ENCODE assay signal across 7 cellular contexts in the genomic region with DNA sequence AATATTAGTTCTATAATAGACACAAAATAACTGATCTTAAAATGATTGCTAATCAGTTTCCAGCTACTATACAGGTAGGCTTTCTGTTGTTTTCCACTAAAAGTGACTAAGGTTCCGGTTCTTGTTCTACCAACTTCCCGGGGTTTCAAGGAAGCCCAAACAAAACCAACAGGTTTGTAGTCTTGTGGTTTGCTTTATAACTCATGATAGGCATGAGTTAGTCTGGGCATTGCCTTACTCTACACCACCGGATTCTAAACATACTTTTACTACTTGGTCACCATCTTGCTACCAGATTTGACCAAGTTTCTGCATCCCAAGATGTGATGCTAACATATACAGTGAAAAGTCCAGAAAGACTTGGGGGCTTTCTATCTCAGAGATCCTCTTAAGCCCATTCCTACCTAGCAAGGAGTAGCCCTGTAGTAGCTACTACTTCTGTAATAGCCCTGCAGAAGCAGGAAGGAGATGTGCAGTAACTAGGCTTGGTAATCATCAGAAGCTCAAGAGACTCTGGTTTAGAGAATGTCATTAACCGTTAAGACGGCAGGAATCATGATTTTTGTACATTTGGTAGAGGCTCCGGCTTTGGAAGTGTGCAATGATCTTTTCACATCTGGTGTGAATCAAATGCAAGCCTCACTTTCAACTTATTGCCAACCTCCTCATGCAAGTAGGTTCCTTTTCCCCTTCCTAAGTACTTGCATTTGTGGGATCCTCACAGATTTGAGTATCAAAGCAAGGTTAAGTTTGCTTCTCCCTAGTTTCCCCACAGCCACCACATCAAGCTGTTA. TPM values are rescaled to one million over a fixed set of nuclear protein-coding genes. Genes with fewer than 3 reads are reported as not detected.
DNase-seq lines count a peak whose midpoint lies in the region; TF ChIP-seq lines count a peak whose summit lies in the region.

No MANE protein-coding gene starts in this region.

- H3K4me1 ChIP-seq in HEK293 (ENCODE audit: control insufficient read depth, insufficient read depth, low read length): peaks cover 9% of the 10 kb centered on the region; the same call in 1 of the 2 replicates
- peaks cover 5% of the 10 kb centered on the region for H3K4me1 ChIP-seq in hepatocyte (ENCODE audit: insufficient read depth)
- peaks cover 16% of the 10 kb centered on the region for H3K4me1 ChIP-seq in smooth muscle cell (ENCODE audit: low read depth)

- no peak for DNase-seq in activated CD4-positive, alpha-beta memory T cell treated with anti-CD3 and anti-CD28 coated beads for 36 hours
- no peak for DNase-seq in hepatocyte (ENCODE audit: low spot score)
- DNase-seq in smooth muscle cell (lab: John Stamatoyannopoulos, UW; ENCODE audit: unreplicated experiment): no peak
- no peak for DNase-seq in RKO (ENCODE audit: low spot score)
- DNase-seq in epidermal melanocyte (ENCODE audit: insufficient read length, low spot score): no peak
- no peak for DNase-seq in NCI-H748 (lab: John Stamatoyannopoulos, UW; ENCODE audit: unreplicated experiment)

- CTCF ChIA-PET in HEK293 (lab: Yijun Ruan, JAX): interaction anchor here (0.6 to 1.2 kb wide), 8 partner anchors 12 to 535 kb away, joined by 3 to 4 read pairs (median 3); no protein-coding TSS in a partner anchor
- CTCF ChIA-PET in activated CD4-positive, alpha-beta memory T cell treated with anti-CD3 and anti-CD28 coated beads for 36 hours (lab: Charles Lee): interaction anchor here (1.0 to 5.4 kb wide), 9 partner anchors 9 to 205 kb away, joined by 3 to 47 read pairs (median 5); partner anchors contain the start of gene SLC35B1

- H3K79me2 ChIP-seq in hepatocyte: peaks cover 47% of the 10 kb centered on the region
- no peaks in the 10 kb centered on the region for H3K79me2 ChIP-seq in smooth muscle cell (ENCODE audit: low read depth)

- H3K36me3 ChIP-seq in HEK293 (ENCODE audit: control insufficient read depth in 2 of 2, insufficient read depth in 1 of 2, low read length in 2 of 2) (peaks cover 0 to 3% of the 10 kb centered on the region in 2 experiments; a peak in 1 of 3 replicates), hepatocyte (replicated peaks; ENCODE audit: insufficient read depth, low read depth) (no peaks in the 10 kb centered on the region), smooth muscle cell (ENCODE audit: low read depth) (no peaks in the 10 kb centered on the region)

- H4K20me1 ChIP-seq in hepatocyte (ENCODE audit: insufficient read depth, poor library complexity, severe bottlenecking): no peaks in the 10 kb centered on the region
- H4K20me1 ChIP-seq in smooth muscle cell (ENCODE audit: low read depth): peaks cover 4% of the 10 kb centered on the region

- intact Hi-C loops in activated CD4-positive, alpha-beta memory T cell treated with anti-CD3 and anti-CD28 coated beads for 36 hours (cut with micrococcal nuclease): loop anchor here (5.0 kb wide), 1 partner anchor 190 kb away; no protein-coding TSS in a partner anchor

- POLR2A ChIA-PET in HEK293 (lab: Yijun Ruan, JAX): interaction anchor here (0.6 to 3.5 kb wide), 7 partner anchors 9 to 1486 kb away, joined by 3 to 67 read pairs (median 27); partner anchors contain the start of gene SLC35B1
- POLR2A ChIA-PET in activated CD4-positive, alpha-beta memory T cell treated with anti-CD3 and anti-CD28 coated beads for 36 hours (lab: Charles Lee): interaction anchor here (3.3 to 6.7 kb wide), 3 partner anchors 12 to 54 kb away, joined by 20 to 69 read pairs (median 35); partner anchors contain the start of gene SLC35B1

- TF ChIP-seq CTCF in HEK293 (tag by site-specific recombination; IDR thresholded peaks at IDR 0.05) (no peak), hepatocyte (IDR thresholded peaks at IDR 0.05; ENCODE audit: poor library complexity) (no peak), smooth muscle cell (IDR thresholded peaks at IDR 0.05; ENCODE audit: borderline replicate concordance, insufficient read depth, poor library complexity, severe bottlenecking) (no peak)

- peak overlapping the region; percentile 93 for H3K4me2 ChIP-seq in hepatocyte
- H3K4me2 ChIP-seq in smooth muscle cell: peak overlapping the region; percentile 94

- H3K9me2 ChIP-seq in hepatocyte (replicated peaks; ENCODE audit: insufficient read depth): no peaks in the 10 kb centered on the region

- no peaks in the 10 kb centered on the region for H3K9me3 ChIP-seq in HEK293 (ENCODE audit: control insufficient read depth, insufficient read depth, low read depth, low read length)
- no peaks in the 10 kb centered on the region for H3K9me3 ChIP-seq in hepatocyte (ENCODE audit: low read depth)
- no peaks in the 10 kb centered on the region for H3K9me3 ChIP-seq in smooth muscle cell (replicated peaks; ENCODE audit: low read depth)

- no peak overlapping the region for H3K4me3 ChIP-seq in HEK293 (ENCODE audit: low read depth, low read length)
- no peak overlapping the region for H3K4me3 ChIP-seq in hepatocyte
- H3K4me3 ChIP-seq in smooth muscle cell: peak overlapping the region; percentile 83

- H3K4me3 Mint-ChIP-seq in activated CD4-positive, alpha-beta memory T cell treated with anti-CD3 and anti-CD28 coated beads for 36 hours: peak overlapping the region; percentile 90

- H3K9ac ChIP-seq in smooth muscle cell (ENCODE audit: low read depth): no peak overlapping the region

- no peaks in the 10 kb centered on the region for H3K27me3 Mint-ChIP-seq in activated CD4-positive, alpha-beta memory T cell treated with anti-CD3 and anti-CD28 coated beads for 36 hours

- H3K4me1 Mint-ChIP-seq in activated CD4-positive, alpha-beta memory T cell treated with anti-CD3 and anti-CD28 coated beads for 36 hours (ENCODE audit: low read depth): peaks cover 63% of the 10 kb centered on the region

- peak overlapping the region; percentile 81 for H3K27ac Mint-ChIP-seq in activated CD4-positive, alpha-beta memory T cell treated with anti-CD3 and anti-CD28 coated beads for 36 hours

- no peak overlapping the region for H3K27ac ChIP-seq in HEK293 (ENCODE audit: extremely low read depth, low read depth, low read length)
- H3K27ac ChIP-seq in hepatocyte: no peak overlapping the region
- no peak overlapping the region for H3K27ac ChIP-seq in smooth muscle cell (ENCODE audit: low read depth)

- WGBS in hepatocyte (ENCODE audit: low lambda C conversion rate, missing lambda C conversion rate): 84% methylated on average over 6 of the region's 6 CpGs
- WGBS in smooth muscle cell (ENCODE audit: low lambda C conversion rate): 85% methylated on average over 6 of the region's 6 CpGs

- H3K36me3 Mint-ChIP-seq in activated CD4-positive, alpha-beta memory T cell treated with anti-CD3 and anti-CD28 coated beads for 36 hours: peaks cover 2% of the 10 kb centered on the region

- H3K9me3 Mint-ChIP-seq in activated CD4-positive, alpha-beta memory T cell treated with anti-CD3 and anti-CD28 coated beads for 36 hours: no peaks in the 10 kb centered on the region

- H3F3A ChIP-seq in smooth muscle cell (ENCODE audit: low read depth): peaks cover 4% of the 10 kb centered on the region

- peaks cover 10% of the 10 kb centered on the region for H3K27me3 ChIP-seq in hepatocyte
- peaks cover 12% of the 10 kb centered on the region for H3K27me3 ChIP-seq in smooth muscle cell (ENCODE audit: low read depth)

- no peak overlapping the region for H2AFZ ChIP-seq in hepatocyte
- no peak overlapping the region for H2AFZ ChIP-seq in smooth muscle cell (ENCODE audit: low read depth)

TF ChIP-seq in HEK293, 187 proteins besides CTCF, POLR2A, EP300 and RAD21:
- TF ChIP-seq BCL11B (tag by site-specific recombination; IDR thresholded peaks at IDR 0.05; ENCODE audit: low read depth): no peak
- no peak for TF ChIP-seq ZBTB49 (tag by site-specific recombination; IDR thresholded peaks at IDR 0.05; ENCODE audit: low read depth)
- TF ChIP-seq ZNF223 (tag by site-specific recombination; IDR thresholded peaks at IDR 0.05): no peak
- TF ChIP-seq PRDM1 (tag by site-specific recombination; IDR thresholded peaks at IDR 0.05): 0 out of 2 replicates have a peak, but pooled peaks have one; percentile 8
TF ChIP-seq in HEK293: peak in this region for 1.

RNA-seq across cellular contexts. Expression of gene FAM117A, which starts 1.6 kb away (rescaled TPM):
- 10 to 100 TPM; 20.9 to 21.6 TPM for total RNA-seq in activated CD4-positive, alpha-beta memory T cell treated with anti-CD3 and anti-CD28 coated beads for 36 hours
- total RNA-seq in hepatocyte: 14.9 and 18.7 TPM in 2 replicates
- 27.9 and 29.1 TPM in 2 replicates for polyA plus RNA-seq in hepatocyte
- total RNA-seq in smooth muscle cell: 4.9 and 7.1 TPM in 2 replicates
- polyA plus RNA-seq in smooth muscle cell: 6.3 and 8.3 TPM in 2 replicates

RNA-seq across cellular contexts. Expression of gene KAT7, which starts 26.1 kb away (rescaled TPM):
- total RNA-seq in activated CD4-positive, alpha-beta memory T cell treated with anti-CD3 and anti-CD28 coated beads for 36 hours: 10 to 100 TPM; 60.5 to 65.8 TPM
- total RNA-seq in hepatocyte (23.2 and 30.1 TPM in 2 replicates), smooth muscle cell (22.7 and 32.0 TPM in 2 replicates)
- polyA plus RNA-seq in hepatocyte (20.8 and 21.4 TPM in 2 replicates), smooth muscle cell (17.2 and 21.7 TPM in 2 replicates)

RNA-seq across cellular contexts. Expression of gene SLC35B1, which starts 54.6 kb away (rescaled TPM):
- 10 to 100 TPM; 48.3 to 54.1 TPM for total RNA-seq in activated CD4-positive, alpha-beta memory T cell treated with anti-CD3 and anti-CD28 coated beads for 36 hours
- total RNA-seq in hepatocyte (99.8 and 141 TPM in 2 replicates), smooth muscle cell (116 and 126 TPM in 2 replicates)
- polyA plus RNA-seq in hepatocyte (98.1 and 113 TPM in 2 replicates), smooth muscle cell (98.9 and 111 TPM in 2 replicates)
